1 cellular context compared by ENCODE assay signal in genomic region chr1:2506901-2507565, GRCh38.
TF ChIP-seq lines count a peak whose summit lies in the region.

No MANE protein-coding gene starts in this region.

TF ChIP-seq in GM23338, 12 proteins besides CTCF, POLR2A, EP300 and RAD21:
- no peak for TF ChIP-seq STAT1 (IDR thresholded peaks at IDR 0.05; ENCODE audit: unreplicated experiment)
- TF ChIP-seq, protein P1, sequence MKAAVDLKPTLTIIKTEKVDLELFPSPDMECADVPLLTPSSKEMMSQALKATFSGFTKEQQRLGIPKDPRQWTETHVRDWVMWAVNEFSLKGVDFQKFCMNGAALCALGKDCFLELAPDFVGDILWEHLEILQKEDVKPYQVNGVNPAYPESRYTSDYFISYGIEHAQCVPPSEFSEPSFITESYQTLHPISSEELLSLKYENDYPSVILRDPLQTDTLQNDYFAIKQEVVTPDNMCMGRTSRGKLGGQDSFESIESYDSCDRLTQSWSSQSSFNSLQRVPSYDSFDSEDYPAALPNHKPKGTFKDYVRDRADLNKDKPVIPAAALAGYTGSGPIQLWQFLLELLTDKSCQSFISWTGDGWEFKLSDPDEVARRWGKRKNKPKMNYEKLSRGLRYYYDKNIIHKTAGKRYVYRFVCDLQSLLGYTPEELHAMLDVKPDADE (IDR thresholded peaks at IDR 0.05) = no peak
- TF ChIP-seq JUNB (IDR thresholded peaks at IDR 0.05; ENCODE audit: unreplicated experiment) = no peak
- TF ChIP-seq, protein P2, sequence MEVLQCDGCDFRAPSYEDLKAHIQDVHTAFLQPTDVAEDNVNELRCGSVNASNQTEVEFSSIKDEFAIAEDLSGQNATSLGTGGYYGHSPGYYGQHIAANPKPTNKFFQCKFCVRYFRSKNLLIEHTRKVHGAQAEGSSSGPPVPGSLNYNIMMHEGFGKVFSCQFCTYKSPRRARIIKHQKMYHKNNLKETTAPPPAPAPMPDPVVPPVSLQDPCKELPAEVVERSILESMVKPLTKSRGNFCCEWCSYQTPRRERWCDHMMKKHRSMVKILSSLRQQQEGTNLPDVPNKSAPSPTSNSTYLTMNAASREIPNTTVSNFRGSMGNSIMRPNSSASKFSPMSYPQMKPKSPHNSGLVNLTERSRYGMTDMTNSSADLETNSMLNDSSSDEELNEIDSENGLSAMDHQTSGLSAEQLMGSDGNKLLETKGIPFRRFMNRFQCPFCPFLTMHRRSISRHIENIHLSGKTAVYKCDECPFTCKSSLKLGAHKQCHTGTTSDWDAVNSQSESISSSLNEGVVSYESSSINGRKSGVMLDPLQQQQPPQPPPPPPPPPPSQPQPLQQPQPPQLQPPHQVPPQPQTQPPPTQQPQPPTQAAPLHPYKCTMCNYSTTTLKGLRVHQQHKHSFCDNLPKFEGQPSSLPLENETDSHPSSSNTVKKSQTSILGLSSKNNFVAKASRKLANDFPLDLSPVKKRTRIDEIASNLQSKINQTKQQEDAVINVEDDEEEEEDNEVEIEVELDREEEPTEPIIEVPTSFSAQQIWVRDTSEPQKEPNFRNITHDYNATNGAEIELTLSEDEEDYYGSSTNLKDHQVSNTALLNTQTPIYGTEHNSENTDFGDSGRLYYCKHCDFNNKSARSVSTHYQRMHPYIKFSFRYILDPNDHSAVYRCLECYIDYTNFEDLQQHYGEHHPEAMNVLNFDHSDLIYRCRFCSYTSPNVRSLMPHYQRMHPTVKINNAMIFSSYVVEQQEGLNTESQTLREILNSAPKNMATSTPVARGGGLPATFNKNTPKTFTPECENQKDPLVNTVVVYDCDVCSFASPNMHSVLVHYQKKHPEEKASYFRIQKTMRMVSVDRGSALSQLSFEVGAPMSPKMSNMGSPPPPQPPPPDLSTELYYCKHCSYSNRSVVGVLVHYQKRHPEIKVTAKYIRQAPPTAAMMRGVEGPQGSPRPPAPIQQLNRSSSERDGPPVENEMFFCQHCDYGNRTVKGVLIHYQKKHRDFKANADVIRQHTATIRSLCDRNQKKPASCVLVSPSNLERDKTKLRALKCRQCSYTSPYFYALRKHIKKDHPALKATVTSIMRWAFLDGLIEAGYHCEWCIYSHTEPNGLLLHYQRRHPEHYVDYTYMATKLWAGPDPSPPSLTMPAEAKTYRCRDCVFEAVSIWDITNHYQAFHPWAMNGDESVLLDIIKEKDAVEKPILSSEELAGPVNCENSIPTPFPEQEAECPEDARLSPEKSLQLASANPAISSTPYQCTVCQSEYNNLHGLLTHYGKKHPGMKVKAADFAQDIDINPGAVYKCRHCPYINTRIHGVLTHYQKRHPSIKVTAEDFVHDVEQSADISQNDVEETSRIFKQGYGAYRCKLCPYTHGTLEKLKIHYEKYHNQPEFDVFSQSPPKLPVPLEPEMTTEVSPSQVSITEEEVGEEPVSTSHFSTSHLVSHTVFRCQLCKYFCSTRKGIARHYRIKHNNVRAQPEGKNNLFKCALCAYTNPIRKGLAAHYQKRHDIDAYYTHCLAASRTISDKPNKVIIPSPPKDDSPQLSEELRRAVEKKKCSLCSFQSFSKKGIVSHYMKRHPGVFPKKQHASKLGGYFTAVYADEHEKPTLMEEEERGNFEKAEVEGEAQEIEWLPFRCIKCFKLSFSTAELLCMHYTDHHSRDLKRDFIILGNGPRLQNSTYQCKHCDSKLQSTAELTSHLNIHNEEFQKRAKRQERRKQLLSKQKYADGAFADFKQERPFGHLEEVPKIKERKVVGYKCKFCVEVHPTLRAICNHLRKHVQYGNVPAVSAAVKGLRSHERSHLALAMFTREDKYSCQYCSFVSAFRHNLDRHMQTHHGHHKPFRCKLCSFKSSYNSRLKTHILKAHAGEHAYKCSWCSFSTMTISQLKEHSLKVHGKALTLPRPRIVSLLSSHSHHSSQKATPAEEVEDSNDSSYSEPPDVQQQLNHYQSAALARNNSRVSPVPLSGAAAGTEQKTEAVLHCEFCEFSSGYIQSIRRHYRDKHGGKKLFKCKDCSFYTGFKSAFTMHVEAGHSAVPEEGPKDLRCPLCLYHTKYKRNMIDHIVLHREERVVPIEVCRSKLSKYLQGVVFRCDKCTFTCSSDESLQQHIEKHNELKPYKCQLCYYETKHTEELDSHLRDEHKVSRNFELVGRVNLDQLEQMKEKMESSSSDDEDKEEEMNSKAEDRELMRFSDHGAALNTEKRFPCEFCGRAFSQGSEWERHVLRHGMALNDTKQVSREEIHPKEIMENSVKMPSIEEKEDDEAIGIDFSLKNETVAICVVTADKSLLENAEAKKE (CRISPR knock-in tag; IDR thresholded peaks at IDR 0.05) = no peak
